In the genomic region with DNA sequence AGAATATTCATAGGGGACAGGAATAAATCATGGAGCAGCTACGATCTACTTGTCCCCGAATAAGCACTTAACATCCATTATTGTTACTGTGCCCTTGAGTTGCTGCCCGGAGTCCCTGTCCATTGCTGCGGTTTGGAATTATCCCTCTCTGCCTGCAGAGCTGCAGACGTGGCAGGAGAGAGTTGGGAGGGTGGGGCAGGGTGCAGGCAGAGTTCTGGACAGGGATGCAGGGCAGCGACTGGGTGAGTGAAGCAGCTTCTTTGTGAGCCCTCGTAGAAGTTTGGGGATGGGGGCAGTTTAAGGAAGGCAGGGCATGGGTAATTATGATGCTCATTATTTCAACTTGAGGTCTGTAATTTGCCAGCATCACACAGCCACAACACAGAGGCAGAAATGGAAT, we compare ENCODE assay signal across 10 cellular contexts. TPM values are rescaled to one million over a fixed set of nuclear protein-coding genes. Genes with fewer than 3 reads are reported as not detected.
DNase-seq lines count a peak whose midpoint lies in the region; ATAC-seq and TF ChIP-seq lines count a peak whose summit lies in the region.
"Had no signal": no experiment of that assay in that cellular context is flagged by ENCODE, and none has a peak within 500 bp of the region (broad histone marks: within the 10 kb centered on the region; RNA-seq: fewer than 3 reads in every experiment).

No MANE protein-coding gene starts in this region.

- no peak for DNase-seq in GM23338 (ENCODE audit: low spot score)
- DNase-seq in PC-9, result no peak
- DNase-seq in mesenchymal stem cell, result no peak
- no peak for DNase-seq in activated gamma-delta T cell treated with Interleukin-2 at 50 U/mL for 16 hours
- no peak for DNase-seq in NOMO-1 treated with dmso at 0.1 percent for 144 hours (lab: John Stamatoyannopoulos, UW; ENCODE audit: unreplicated experiment)
- no peak for DNase-seq in T-helper 2 cell
- DNase-seq: stimulated activated naive B cell treated with anti-CD40 and anti-IgM and Interleukin-4, amounts not matched to agents 10 μg/mL and 1 μg/mL and 100 μg/mL, for 72 hours had no signal

- H3K9ac ChIP-seq in mesenchymal stem cell (ENCODE audit: low read length), result peak overlapping the region; percentile 48

- peaks cover 6% of the 10 kb centered on the region for H3K27me3 Mint-ChIP-seq in GM23338 (ENCODE audit: insufficient read depth, low read depth, poor library complexity)

- H3K9me3 ChIP-seq in DOHH2 (ENCODE audit: control insufficient read depth, insufficient read depth, low read length) (no peaks in the 10 kb centered on the region), PC-9 (ENCODE audit: insufficient read depth, low read depth) (no peaks in the 10 kb centered on the region), mesenchymal stem cell (ENCODE audit: control insufficient read depth, low read length) (no peaks in the 10 kb centered on the region)
- H3K9me3 ChIP-seq: adrenal gland had no signal

- CTCF ChIA-PET in PC-9 (lab: Charles Lee), result interaction anchor here (0.7 to 1.4 kb wide), 3 partner anchors 183 to 189 kb away, joined by 3 to 9 read pairs (median 5); no protein-coding TSS in a partner anchor

- BruUV-seq in PC-9 (replicated peaks; lab: Mats Ljungman, UMichigan), result no TSS peak

- H3K27ac ChIP-seq in DOHH2 (ENCODE audit: low read depth, low read length) (no peak overlapping the region), GM23338 (ENCODE audit: low read depth) (no peak overlapping the region), PC-9 (no peak overlapping the region), mesenchymal stem cell (ENCODE audit: low read length, poor library complexity, severe bottlenecking) (no peak overlapping the region)
- H3K27ac ChIP-seq: adrenal gland had no signal

- no peak overlapping the region for H2BK12ac ChIP-seq in mesenchymal stem cell (ENCODE audit: low read length in 2 of 2)

- ATAC-seq in GM23338, result peak; percentile 30
- ATAC-seq in esophagus mucosa, result no peak

- no peaks in the 10 kb centered on the region for H3K36me3 Mint-ChIP-seq in GM23338 (ENCODE audit: low read depth)
- H3K36me3 Mint-ChIP-seq: stimulated activated naive B cell treated with anti-CD40 and anti-IgM and Interleukin-4, amounts not matched to agents 10 μg/mL and 1 μg/mL and 100 μg/mL, for 72 hours had no signal

- H3K4me1 ChIP-seq in DOHH2 (ENCODE audit: control insufficient read depth, low read length), result no peaks in the 10 kb centered on the region
- peaks cover 15% of the 10 kb centered on the region; the same call in 1 of the 2 replicates for H3K4me1 ChIP-seq in GM23338 (ENCODE audit: insufficient read depth)
- H3K4me1 ChIP-seq in PC-9 (replicated peaks; ENCODE audit: insufficient read depth), result no peaks in the 10 kb centered on the region
- peaks cover 9% of the 10 kb centered on the region for H3K4me1 ChIP-seq in mesenchymal stem cell (ENCODE audit: control insufficient read depth, insufficient read depth, low read depth, low read length)
- H3K4me1 ChIP-seq: adrenal gland had no signal

- H3K27ac Mint-ChIP-seq in GM23338, result no peak overlapping the region
- H3K27ac Mint-ChIP-seq: stimulated activated naive B cell treated with anti-CD40 and anti-IgM and Interleukin-4, amounts not matched to agents 10 μg/mL and 1 μg/mL and 100 μg/mL, for 72 hours had no signal

- no peak overlapping the region for H2BK15ac ChIP-seq in mesenchymal stem cell (ENCODE audit: low read depth, poor library complexity, severe bottlenecking)

- H2BK5ac ChIP-seq in mesenchymal stem cell (ENCODE audit: low read depth, low read length, poor library complexity, severe bottlenecking), result no peak overlapping the region

- 59% methylated on average over 5 of the region's 7 CpGs for WGBS in mesenchymal stem cell

- H3F3A ChIP-seq in DOHH2 (ENCODE audit: control insufficient read depth, insufficient read depth), result no peaks in the 10 kb centered on the region
- 0 out of 2 replicates have a peak, but pooled peaks cover 2% of the 10 kb centered on the region for H3F3A ChIP-seq in GM23338 (replicated peaks; ENCODE audit: low read depth)
- no peaks in the 10 kb centered on the region for H3F3A ChIP-seq in PC-9 (ENCODE audit: insufficient read depth, low read depth)

- POLR2A ChIA-PET in PC-9 (lab: Charles Lee; ENCODE audit: unreplicated experiment), result no interaction called here

- H3K4me2 ChIP-seq in DOHH2 (ENCODE audit: low read length) (0 out of 2 replicates have a peak overlapping the region, but pooled peaks have one; percentile 11), GM23338 (peak overlapping the region; percentile 33; the same call in 1 of the 2 replicates), PC-9 (peak overlapping the region; percentile 34; the same call in 1 of the 2 replicates), mesenchymal stem cell (ENCODE audit: low read length, poor library complexity, severe bottlenecking) (peak overlapping the region; percentile 44)

- no peaks in the 10 kb centered on the region; the same call in 2 of the 3 replicates for H3K9me3 Mint-ChIP-seq in GM23338

- H3K9me2 ChIP-seq in DOHH2 (replicated peaks; ENCODE audit: control insufficient read depth, low read length) (no peaks in the 10 kb centered on the region), GM23338 (ENCODE audit: insufficient read depth) (no peaks in the 10 kb centered on the region), PC-9 (ENCODE audit: insufficient read depth) (no peaks in the 10 kb centered on the region)

- H4K8ac ChIP-seq in mesenchymal stem cell (ENCODE audit: low read length), result no peak overlapping the region

- H3K27me3 ChIP-seq in DOHH2 (ENCODE audit: control insufficient read depth, low read length) (0 out of 2 replicates have a peak, but pooled peaks cover 8% of the 10 kb centered on the region), GM23338 (ENCODE audit: insufficient read depth) (no peaks in the 10 kb centered on the region), PC-9 (ENCODE audit: insufficient read depth, low read depth) (no peaks in the 10 kb centered on the region), mesenchymal stem cell (ENCODE audit: control insufficient read depth in 1 of 2, insufficient read depth in 1 of 2, low read length in 2 of 2) (peaks cover 0 to 27% of the 10 kb centered on the region in 2 experiments)
- H3K27me3 ChIP-seq: adrenal gland had no signal

- no peak overlapping the region for H3K23ac ChIP-seq in mesenchymal stem cell (ENCODE audit: low read length in 2 of 2)

- no peak overlapping the region for H3K4ac ChIP-seq in mesenchymal stem cell (ENCODE audit: low read depth in 1 of 2, low read length in 2 of 2)

- H3K36me3 ChIP-seq in DOHH2 (ENCODE audit: control insufficient read depth, low read length), result no peaks in the 10 kb centered on the region
- H3K36me3 ChIP-seq in GM23338 (ENCODE audit: insufficient read depth), result no peaks in the 10 kb centered on the region
- H3K36me3 ChIP-seq in PC-9 (ENCODE audit: low read depth), result no peaks in the 10 kb centered on the region
- no peaks in the 10 kb centered on the region for H3K36me3 ChIP-seq in mesenchymal stem cell (ENCODE audit: control insufficient read depth in 1 of 2, insufficient read depth in 2 of 2, low read depth in 1 of 2, low read length in 2 of 2)
- H3K36me3 ChIP-seq: adrenal gland had no signal

- no peak overlapping the region for H3K14ac ChIP-seq in mesenchymal stem cell (ENCODE audit: low read length in 2 of 2)

- H3K4me1 Mint-ChIP-seq in GM23338, result peaks cover 29% of the 10 kb centered on the region

- H3K18ac ChIP-seq in mesenchymal stem cell (ENCODE audit: low read depth in 1 of 2, low read length in 2 of 2), result no peak overlapping the region

- no peak overlapping the region for H2BK120ac ChIP-seq in mesenchymal stem cell (ENCODE audit: low read depth, low read length)

- no peaks in the 10 kb centered on the region for H3K79me1 ChIP-seq in mesenchymal stem cell (replicated peaks; ENCODE audit: low read length, poor library complexity, severe bottlenecking)

- H3K79me2 ChIP-seq in DOHH2 (ENCODE audit: control insufficient read depth, low read length) (no peaks in the 10 kb centered on the region), GM23338 (replicated peaks; ENCODE audit: insufficient read depth) (no peaks in the 10 kb centered on the region), PC-9 (ENCODE audit: low read depth) (no peaks in the 10 kb centered on the region)

- intact Hi-C loops in PC-9 (cut with micrococcal nuclease; ENCODE audit: unreplicated experiment), result loop anchor here (1.0 kb wide), 1 partner anchor 183 kb away; no protein-coding TSS in a partner anchor

- H4K91ac ChIP-seq in mesenchymal stem cell (ENCODE audit: low read length), result no peak overlapping the region

- TF ChIP-seq CTCF in DOHH2 (IDR thresholded peaks at IDR 0.05; ENCODE audit: low read depth, low read length, poor library complexity, severe bottlenecking) (no peak), GM23338 (conservative IDR thresholded peaks at IDR 0.05; ENCODE audit: low read depth in 2 of 2) (no peak), PC-9 (conservative IDR thresholded peaks at IDR 0.05) (no peak)

- peak overlapping the region; percentile 35; the same call in 1 of the 3 replicates for H3K4me3 Mint-ChIP-seq in GM23338
- H3K4me3 Mint-ChIP-seq: stimulated activated naive B cell treated with anti-CD40 and anti-IgM and Interleukin-4, amounts not matched to agents 10 μg/mL and 1 μg/mL and 100 μg/mL, for 72 hours had no signal

- no peak overlapping the region for H3K4me3 ChIP-seq in DOHH2 (ENCODE audit: low read length)
- H3K4me3 ChIP-seq in GM23338, result no peak overlapping the region
- H3K4me3 ChIP-seq in PC-9, result no peak overlapping the region
- H3K4me3 ChIP-seq in mesenchymal stem cell (ENCODE audit: insufficient read depth in 1 of 2, low read depth in 1 of 2, low read length in 2 of 2), result no peak overlapping the region
- H3K4me3 ChIP-seq: adrenal gland had no signal

- no peaks in the 10 kb centered on the region for H4K20me1 ChIP-seq in DOHH2 (ENCODE audit: control insufficient read depth, insufficient read depth, low read depth, low read length)
- H4K20me1 ChIP-seq in GM23338 (replicated peaks; ENCODE audit: insufficient read depth), result no peaks in the 10 kb centered on the region
- no peaks in the 10 kb centered on the region for H4K20me1 ChIP-seq in PC-9 (ENCODE audit: insufficient read depth)

- no peak overlapping the region for H2AK5ac ChIP-seq in mesenchymal stem cell (ENCODE audit: low read length, severe bottlenecking)

- H2AFZ ChIP-seq in GM23338 (peak overlapping the region; percentile 60), PC-9 (no peak overlapping the region; the same call in 1 of the 2 replicates), mesenchymal stem cell (ENCODE audit: low read depth, low read length) (no peak overlapping the region)

TF ChIP-seq in GM23338, 12 proteins besides CTCF, POLR2A, EP300 and RAD21 (continues in another document):
- TF ChIP-seq NANOG (IDR thresholded peaks at IDR 0.05; ENCODE audit: borderline replicate concordance), result no peak

RNA-seq across cellular contexts. Expression of a gene that starts 52.6 kb away (rescaled TPM):
- 65.4 and 71.0 TPM in 2 replicates for total RNA-seq in GM23338 (2014; rRNA removed; shearing (Covaris generic))
- polyA plus RNA-seq in GM23338 (2016; fragmentation: Nextera tagmentation; extraction: Ambion mirVana), result 8.2 and 9.5 TPM in 2 replicates
- total RNA-seq in PC-9 (2021), result 6.2 and 9.1 TPM in 2 replicates
- not detected for polyA plus RNA-seq in mesenchymal stem cell (2013, experiment 1 of 2)
- polyA plus RNA-seq in mesenchymal stem cell (2013, experiment 2 of 2), result not detected
- total RNA-seq in esophagus mucosa, result 54.0 TPM
